In genomic region chr7:133230591-133231194, GRCh38 we compare ENCODE assay signal across 1 cellular context.
TF ChIP-seq lines count a peak whose summit lies in the region.

No MANE protein-coding gene starts in this region.

TF ChIP-seq in HepG2, 621 proteins besides CTCF, POLR2A, EP300 and RAD21 (continued from another document):
- TF ChIP-seq KDM3A (CRISPR knock-in tag; IDR thresholded peaks at IDR 0.05; ENCODE audit: low read depth) (no peak), USF2 (IDR thresholded peaks at IDR 0.05; ENCODE audit: low read depth, low read length) (no peak), USF2 (CRISPR knock-in tag; IDR thresholded peaks at IDR 0.05; ENCODE audit: borderline replicate concordance) (no peak), HOMEZ (CRISPR knock-in tag; IDR thresholded peaks at IDR 0.05; ENCODE audit: low read depth) (no peak)
